In genomic region chr3:15578272-15578671, GRCh38 we compare ENCODE assay signal across 27 cellular contexts. TPM values are rescaled to one million over a fixed set of nuclear protein-coding genes. Genes with fewer than 3 reads are reported as not detected.
DNase-seq lines count a peak whose midpoint lies in the region; TF ChIP-seq lines count a peak whose summit lies in the region.
"Had no signal": no experiment of that assay in that cellular context is flagged by ENCODE, and none has a peak within 500 bp of the region (broad histone marks: within the 10 kb centered on the region; RNA-seq: fewer than 3 reads in every experiment).

No MANE protein-coding gene starts in this region.

- H3K36me3 ChIP-seq in endodermal cell (ENCODE audit: control insufficient read depth, insufficient read depth, low read length): peaks cover 55% of the 10 kb centered on the region
- peaks cover 9% of the 10 kb centered on the region for H3K36me3 ChIP-seq in osteoblast (ENCODE audit: insufficient read depth, low read length)
- peaks cover 41% of the 10 kb centered on the region; the same call in 1 of the 2 replicates for H3K36me3 ChIP-seq in Karpas-422 (ENCODE audit: insufficient read depth, low read length)

- H3K27ac ChIP-seq in endodermal cell (ENCODE audit: low read depth, low read length): no peak overlapping the region
- no peak overlapping the region for H3K27ac ChIP-seq in osteoblast (ENCODE audit: low read depth, low read length)
- H3K27ac ChIP-seq in Karpas-422 (ENCODE audit: low read length): no peak overlapping the region
- H3K27ac ChIP-seq: hepatocyte, parathyroid adenoma, SJCRH30, spleen had no signal

- no peaks in the 10 kb centered on the region for H3K27me3 ChIP-seq in endodermal cell (ENCODE audit: control insufficient read depth, insufficient read depth, low read length, poor library complexity, severe bottlenecking)
- no peaks in the 10 kb centered on the region for H3K27me3 ChIP-seq in osteoblast (ENCODE audit: insufficient read depth, low read length)
- no peaks in the 10 kb centered on the region for H3K27me3 ChIP-seq in Karpas-422 (ENCODE audit: low read length)
- H3K27me3 ChIP-seq: hepatocyte, SJCRH30, spleen had no signal

- H3K9me3 ChIP-seq in endodermal cell (ENCODE audit: control insufficient read depth, low read length) (no peaks in the 10 kb centered on the region), osteoblast (ENCODE audit: low read depth, low read length) (no peaks in the 10 kb centered on the region), Karpas-422 (ENCODE audit: low read length) (no peaks in the 10 kb centered on the region)
- H3K9me3 ChIP-seq: mucosa of descending colon, SJCRH30, spleen, thoracic aorta had no signal

- H3K4me2 ChIP-seq in osteoblast (ENCODE audit: insufficient read depth, low read length): peak overlapping the region; percentile 68
- no peak overlapping the region for H3K4me2 ChIP-seq in Karpas-422 (ENCODE audit: low read depth, low read length, poor library complexity, severe bottlenecking)
- H3K4me2 ChIP-seq: hepatocyte had no signal

- H3K9me3 Mint-ChIP-seq in endodermal cell: no peaks in the 10 kb centered on the region
- no peaks in the 10 kb centered on the region for H3K9me3 Mint-ChIP-seq in endothelial cell (ENCODE audit: unreplicated experiment)
- H3K9me3 Mint-ChIP-seq: activated naive CD4-positive, alpha-beta T cell treated with anti-CD3 and anti-CD28 coated beads, Interleukin-2, amount 10 ng/mL, durations not matched to agents 7 days and 5 days; activated T-helper 1 cell treated with anti-CD3 and anti-CD28 coated beads, Interleukin-12 subunit alpha, Interleukin-12 subunit beta, Interleukin-2, Interleukin-4 antibody, amounts not matched to agents 30 ng/mL and 10 ng/mL and 1 ng/mL, durations not matched to agents 14 hours and 24 hours and 36 hours; CD4-positive, CD25-positive, alpha-beta regulatory T cell; immature natural killer cell; nephron; stimulated activated naive B cell treated with anti-CD40 and anti-IgM and Interleukin-4, amounts not matched to agents 10 μg/mL and 1 μg/mL and 100 μg/mL, for 72 hours; WTC11 had no signal

- H3K79me2 ChIP-seq in osteoblast (ENCODE audit: insufficient read depth, low read length) (no peaks in the 10 kb centered on the region), Karpas-422 (ENCODE audit: low read length) (no peaks in the 10 kb centered on the region; the same call in 1 of the 2 replicates)
- H3K79me2 ChIP-seq: hepatocyte, parathyroid adenoma had no signal

- no peaks in the 10 kb centered on the region for H3K4me1 ChIP-seq in endodermal cell (ENCODE audit: control insufficient read depth, insufficient read depth, low read length)
- H3K4me1 ChIP-seq in osteoblast (ENCODE audit: insufficient read depth, low read length): peaks cover 18% of the 10 kb centered on the region
- H3K4me1 ChIP-seq in Karpas-422 (ENCODE audit: low read length): no peaks in the 10 kb centered on the region
- H3K4me1 ChIP-seq: parathyroid adenoma, SJCRH30 had no signal

- no peaks in the 10 kb centered on the region for H3K9me2 ChIP-seq in Karpas-422 (replicated peaks; ENCODE audit: insufficient read depth, low read length)

- peaks cover 41% of the 10 kb centered on the region for H3K36me3 Mint-ChIP-seq in endodermal cell (ENCODE audit: low read depth)
- H3K36me3 Mint-ChIP-seq in endothelial cell (ENCODE audit: low read depth, unreplicated experiment): peaks cover 12% of the 10 kb centered on the region

- H4K20me1 ChIP-seq in osteoblast (ENCODE audit: insufficient read depth, low read length): no peaks in the 10 kb centered on the region
- H4K20me1 ChIP-seq in Karpas-422 (ENCODE audit: insufficient read depth, low read depth, low read length): no peaks in the 10 kb centered on the region

- DNase-seq in GM03348 (ENCODE audit: low spot score) (peak; percentile 11), NOMO-1 treated with DMSO at 0.1 percent for 48 hours (lab: John Stamatoyannopoulos, UW; ENCODE audit: unreplicated experiment) (peak; percentile 6), endodermal cell (no peak), osteoblast (ENCODE audit: insufficient read length, low spot score, missing footprints) (no peak), endothelial cell (ENCODE audit: low spot score) (no peak), Karpas-422 (no peak), DMS79 treated with DMSO at 0.1 percent for 48 hours (lab: John Stamatoyannopoulos, UW) (no peak), SK-N-DZ (ENCODE audit: low spot score) (no peak)
- DNase-seq: activated CD4-positive, alpha-beta T cell treated with anti-CD3 and anti-CD28 coated beads, Interleukin-2, amount 50 U/mL, for 1 hour; activated naive CD4-positive, alpha-beta T cell treated with anti-CD3 and anti-CD28 coated beads, Interleukin-2, amount 10 ng/mL, durations not matched to agents 7 days and 5 days; CD4-positive, CD25-positive, alpha-beta regulatory T cell; immature natural killer cell; mucosa of descending colon; NCI-H1436; NCI-H510A treated with DMSO at 0.1 percent for 48 hours; NK-92 treated with Interleukin-12 subunit alpha and Interleukin-12 subunit beta, amount 100 ng/mL, for 24 hours; right cardiac atrium; SJCRH30; spleen; stimulated activated CD4-positive, alpha-beta T cell treated with anti-CD3 and anti-CD28 coated beads, Interleukin-4, amount 100 ng/mL, for 1 hour; stimulated activated naive B cell treated with anti-CD40 and anti-IgM and Interleukin-4, amounts not matched to agents 10 μg/mL and 1 μg/mL and 100 μg/mL, for 72 hours had no signal

- H3K27ac Mint-ChIP-seq in endodermal cell (peak overlapping the region; percentile 36), endothelial cell (ENCODE audit: unreplicated experiment) (no peak overlapping the region)
- H3K27ac Mint-ChIP-seq: activated naive CD4-positive, alpha-beta T cell treated with anti-CD3 and anti-CD28 coated beads, Interleukin-2, amount 10 ng/mL, durations not matched to agents 7 days and 5 days; activated T-helper 1 cell treated with anti-CD3 and anti-CD28 coated beads, Interleukin-12 subunit alpha, Interleukin-12 subunit beta, Interleukin-2, Interleukin-4 antibody, amounts not matched to agents 30 ng/mL and 10 ng/mL and 1 ng/mL, durations not matched to agents 14 hours and 24 hours and 36 hours; stimulated activated naive B cell treated with anti-CD40 and anti-IgM and Interleukin-4, amounts not matched to agents 10 μg/mL and 1 μg/mL and 100 μg/mL, for 72 hours; WTC11 had no signal

- H3K4me3 ChIP-seq in endodermal cell (ENCODE audit: low read length): no peak overlapping the region
- H3K4me3 ChIP-seq in osteoblast (ENCODE audit: insufficient read depth, low read length): peak overlapping the region; percentile 5
- H3K4me3 ChIP-seq in Karpas-422 (ENCODE audit: low read length): no peak overlapping the region
- H3K4me3 ChIP-seq: hepatocyte, mucosa of descending colon, SJCRH30, spleen, thoracic aorta had no signal

- H3K9ac ChIP-seq in endodermal cell (ENCODE audit: extremely low read depth, low read length, poor library complexity, severe bottlenecking) (no peak overlapping the region), Karpas-422 (ENCODE audit: low read length) (no peak overlapping the region)
- H3K9ac ChIP-seq: parathyroid adenoma had no signal

- WGBS in endodermal cell (ENCODE audit: insufficient coverage in 1 of 2, insufficient read length in 1 of 2), 2 experiments: 91 to 95% methylated on average over 1 to 2 of the region's 2 CpGs

- H2AFZ ChIP-seq in osteoblast (ENCODE audit: low read length) (no peak overlapping the region), Karpas-422 (ENCODE audit: low read length) (no peak overlapping the region)
- H2AFZ ChIP-seq: hepatocyte, parathyroid adenoma had no signal

- TF ChIP-seq CTCF in endodermal cell (conservative IDR thresholded peaks at IDR 0.05): no peak
- no peak for TF ChIP-seq CTCF in osteoblast (IDR thresholded peaks at IDR 0.05; ENCODE audit: extremely low read depth, low read depth, low read length)
- no peak for TF ChIP-seq CTCF in endothelial cell (IDR thresholded peaks at IDR 0.05; ENCODE audit: unreplicated experiment)

- H3K27me3 Mint-ChIP-seq in endodermal cell (ENCODE audit: insufficient read depth): no peaks in the 10 kb centered on the region
- H3K27me3 Mint-ChIP-seq in endothelial cell (ENCODE audit: unreplicated experiment): peaks cover 1% of the 10 kb centered on the region
- H3K27me3 Mint-ChIP-seq: activated naive CD4-positive, alpha-beta T cell treated with anti-CD3 and anti-CD28 coated beads, Interleukin-2, amount 10 ng/mL, durations not matched to agents 7 days and 5 days; CD4-positive, CD25-positive, alpha-beta regulatory T cell; stimulated activated naive B cell treated with anti-CD40 and anti-IgM and Interleukin-4, amounts not matched to agents 10 μg/mL and 1 μg/mL and 100 μg/mL, for 72 hours had no signal

- H3K4me3 Mint-ChIP-seq in endodermal cell (no peak overlapping the region), endothelial cell (ENCODE audit: unreplicated experiment) (no peak overlapping the region)
- H3K4me3 Mint-ChIP-seq: activated naive CD4-positive, alpha-beta T cell treated with anti-CD3 and anti-CD28 coated beads, Interleukin-2, amount 10 ng/mL, durations not matched to agents 7 days and 5 days; activated T-helper 1 cell treated with anti-CD3 and anti-CD28 coated beads, Interleukin-12 subunit alpha, Interleukin-12 subunit beta, Interleukin-2, Interleukin-4 antibody, amounts not matched to agents 30 ng/mL and 10 ng/mL and 1 ng/mL, durations not matched to agents 14 hours and 24 hours and 36 hours; CD4-positive, CD25-positive, alpha-beta regulatory T cell; immature natural killer cell; nephron; stimulated activated naive B cell treated with anti-CD40 and anti-IgM and Interleukin-4, amounts not matched to agents 10 μg/mL and 1 μg/mL and 100 μg/mL, for 72 hours; WTC11 had no signal

- H3K4me1 Mint-ChIP-seq in endodermal cell (no peaks in the 10 kb centered on the region), endothelial cell (ENCODE audit: unreplicated experiment) (no peaks in the 10 kb centered on the region)
- H3K4me1 Mint-ChIP-seq: activated naive CD4-positive, alpha-beta T cell treated with anti-CD3 and anti-CD28 coated beads, Interleukin-2, amount 10 ng/mL, durations not matched to agents 7 days and 5 days; nephron; WTC11 had no signal

RNA-seq across cellular contexts. Expression of gene HACL1, which starts 23.1 kb away (rescaled TPM):
- total RNA-seq in endodermal cell (10 to 100 TPM; 39.4 to 41.8 TPM), osteoblast (31.5 and 34.7 TPM in 2 replicates), endothelial cell (ENCODE audit: unreplicated experiment) (17.5 TPM)
- polyA plus RNA-seq in endodermal cell (2013, experiment 1 of 2): 24.6 TPM
- polyA plus RNA-seq in endodermal cell (2013, experiment 2 of 2): 23.7 TPM
- total RNA-seq in Karpas-422 (2014; rRNA removed; shearing (Covaris generic); ENCODE audit: low replicate concordance): 52.7 and 58.9 TPM in 2 replicates
- polyA plus RNA-seq in SK-N-DZ (2014; cell fraction: cytosol; rRNA removed): 54.7 and 56.8 TPM in 2 replicates
- 34.1 and 50.7 TPM in 2 replicates for polyA plus RNA-seq in SK-N-DZ (2014; cell fraction: nucleus; rRNA removed)

RNA-seq across cellular contexts. Expression of gene BTD, which starts 23.3 kb away (rescaled TPM):
- total RNA-seq in endodermal cell (10 to 100 TPM; 25.7 to 27.8 TPM), osteoblast (31.1 and 34.5 TPM in 2 replicates), endothelial cell (ENCODE audit: unreplicated experiment) (13.1 TPM)
- polyA plus RNA-seq in endodermal cell (2013, experiment 1 of 2): 17.7 TPM
- 13.5 TPM for polyA plus RNA-seq in endodermal cell (2013, experiment 2 of 2)
- 5.2 and 7.1 TPM in 2 replicates for total RNA-seq in Karpas-422 (2014; rRNA removed; shearing (Covaris generic); ENCODE audit: low replicate concordance)
- polyA plus RNA-seq in SK-N-DZ (2014; cell fraction: cytosol; rRNA removed): 8.8 and 12.4 TPM in 2 replicates
- polyA plus RNA-seq in SK-N-DZ (2014; cell fraction: nucleus; rRNA removed): 7.5 and 16.8 TPM in 2 replicates

RNA-seq across cellular contexts. Expression of gene COLQ, which starts 56.8 kb away (rescaled TPM):
- total RNA-seq in endodermal cell: 1 to 10 TPM; 3.1 to 7.3 TPM
- polyA plus RNA-seq in endodermal cell (2013, experiment 1 of 2): 3.9 TPM
- polyA plus RNA-seq in endodermal cell (2013, experiment 2 of 2): 4.0 TPM
- 1.4 and 1.5 TPM in 2 replicates for total RNA-seq in osteoblast
- 2.1 TPM for total RNA-seq in endothelial cell (ENCODE audit: unreplicated experiment)
- total RNA-seq in Karpas-422 (2014; rRNA removed; shearing (Covaris generic); ENCODE audit: low replicate concordance): 2.6 and 8.9 TPM in 2 replicates
- 3.4 and 4.7 TPM in 2 replicates for polyA plus RNA-seq in SK-N-DZ (2014; cell fraction: cytosol; rRNA removed)
- 12.5 and 15.5 TPM in 2 replicates for polyA plus RNA-seq in SK-N-DZ (2014; cell fraction: nucleus; rRNA removed)

Comparison
In these comparisons a context has a peak if more than half of its experiments do, and no peak if none do; other contexts are left out.
1. DNase-seq: peak in GM03348 (single experiment) and NOMO-1 treated with DMSO at 0.1 percent for 48 hours (single experiment); none in endodermal cell (single experiment), osteoblast (single experiment), endothelial cell (single experiment), Karpas-422 (single experiment), DMS79 treated with DMSO at 0.1 percent for 48 hours (single experiment) and SK-N-DZ (single experiment).